In genomic region chr4:168560184-168560834, GRCh38 we compare ENCODE assay signal across 11 cellular contexts.
DNase-seq lines count a peak whose midpoint lies in the region; ATAC-seq lines count a peak whose summit lies in the region.
"Had no signal": no experiment of that assay in that cellular context is flagged by ENCODE, and none has a peak within 500 bp of the region (broad histone marks: within the 10 kb centered on the region; RNA-seq: fewer than 3 reads in every experiment).

No MANE protein-coding gene starts in this region.

- H3K14ac ChIP-seq in trophoblast cell (ENCODE audit: low read length): no peak overlapping the region

- no peaks in the 10 kb centered on the region for H3K9me3 ChIP-seq in trophoblast cell (ENCODE audit: insufficient read depth, low read depth, low read length)

- H3K36me3 ChIP-seq in trophoblast cell (ENCODE audit: control insufficient read depth in 1 of 2, insufficient read depth in 2 of 2, low read length in 2 of 2): no peaks in the 10 kb centered on the region

- H2BK5ac ChIP-seq in trophoblast cell (ENCODE audit: low read depth, low read length, poor library complexity): no peak overlapping the region

- ATAC-seq in HG02852 (IDR thresholded peaks at IDR 0.05; ENCODE audit: unreplicated experiment): no peak
- ATAC-seq: stimulated activated naive CD8-positive, alpha-beta T cell treated with anti-CD3 and anti-CD28 coated beads, Interleukin-15, Interleukin-2, amounts not matched to agents 100 U/mL and 50 U/mL, for 24 hours had no signal

- peaks cover 17% of the 10 kb centered on the region for H3K79me1 ChIP-seq in trophoblast cell (ENCODE audit: low read length)

- no peak overlapping the region for H3K4ac ChIP-seq in trophoblast cell (ENCODE audit: low read depth, low read length)

- no peak overlapping the region for H2BK120ac ChIP-seq in trophoblast cell (ENCODE audit: insufficient read depth, low read length, poor library complexity)

- no peak overlapping the region for H3K9ac ChIP-seq in trophoblast cell (ENCODE audit: low read length)

- H3K27ac ChIP-seq in trophoblast cell (ENCODE audit: low read depth, low read length): peak overlapping the region; percentile 80

- H2BK12ac ChIP-seq in trophoblast cell (ENCODE audit: low read length): no peak overlapping the region

- H3K79me2 ChIP-seq in trophoblast cell (ENCODE audit: control insufficient read depth, insufficient read depth, low read length, poor library complexity): no peaks in the 10 kb centered on the region

- H2AK5ac ChIP-seq in trophoblast cell (ENCODE audit: low read length): no peak overlapping the region

- H4K12ac ChIP-seq in trophoblast cell (ENCODE audit: low read depth, low read length): no peak overlapping the region

- H3K4me2 ChIP-seq in trophoblast cell (ENCODE audit: low read length): peak overlapping the region; percentile 32

- peaks cover 16 to 17% of the 10 kb centered on the region in 2 experiments for H3K4me1 ChIP-seq in trophoblast cell (ENCODE audit: control insufficient read depth in 1 of 2, insufficient read depth in 2 of 2, low read length in 2 of 2)

- H4K8ac ChIP-seq in trophoblast cell (ENCODE audit: low read depth, low read length): no peak overlapping the region

- no peak overlapping the region for H4K91ac ChIP-seq in trophoblast cell (ENCODE audit: low read depth, low read length)

- H3K27me3 ChIP-seq in trophoblast cell (ENCODE audit: insufficient read depth, low read length): no peaks in the 10 kb centered on the region

- DNase-seq in H4 (ENCODE audit: low spot score): peak; percentile 32
- peak; percentile 21 for DNase-seq in NCI-H345 treated with DMSO at 0.1 percent for 48 hours (lab: John Stamatoyannopoulos, UW; ENCODE audit: unreplicated experiment)
- peak; percentile 71 for DNase-seq in dedifferentiated amniotic fluid mesenchymal stem cell (ENCODE audit: extremely low spot score)
- DNase-seq in trophoblast cell: peak; percentile 48 to 83
- no peak for DNase-seq in AG08395 (ENCODE audit: low spot score)
- DNase-seq in mucosa of gallbladder (ENCODE audit: low spot score): no peak
- DNase-seq in T-helper 9 cell: no peak
- DNase-seq: kidney; MV-4-11; stimulated activated naive CD8-positive, alpha-beta T cell treated with anti-CD3 and anti-CD28 coated beads, Interleukin-15, Interleukin-2, amounts not matched to agents 100 U/mL and 50 U/mL, for 24 hours had no signal

- WGBS in trophoblast cell (ENCODE audit: extremely low coverage, insufficient coverage, insufficient read length): no CpG with 5 or more reads among the region's 3 CpGs

- no peak overlapping the region for H3K23ac ChIP-seq in trophoblast cell (ENCODE audit: low read length)

- no peak overlapping the region for H3K4me3 ChIP-seq in trophoblast cell (ENCODE audit: low read depth, low read length)

- H3K18ac ChIP-seq in trophoblast cell (ENCODE audit: low read length): no peak overlapping the region

- no peak overlapping the region for H2AFZ ChIP-seq in trophoblast cell (ENCODE audit: insufficient read depth, low read length, poor library complexity)

Comparison
In these comparisons a context has a peak if more than half of its experiments do, and no peak if none do; other contexts are left out.
1. DNase-seq: peak in H4 (single experiment), NCI-H345 treated with DMSO at 0.1 percent for 48 hours (single experiment), dedifferentiated amniotic fluid mesenchymal stem cell (single experiment) and trophoblast cell (2 of 2); none in AG08395 (single experiment), mucosa of gallbladder (single experiment) and T-helper 9 cell (single experiment).